In the genomic region with DNA sequence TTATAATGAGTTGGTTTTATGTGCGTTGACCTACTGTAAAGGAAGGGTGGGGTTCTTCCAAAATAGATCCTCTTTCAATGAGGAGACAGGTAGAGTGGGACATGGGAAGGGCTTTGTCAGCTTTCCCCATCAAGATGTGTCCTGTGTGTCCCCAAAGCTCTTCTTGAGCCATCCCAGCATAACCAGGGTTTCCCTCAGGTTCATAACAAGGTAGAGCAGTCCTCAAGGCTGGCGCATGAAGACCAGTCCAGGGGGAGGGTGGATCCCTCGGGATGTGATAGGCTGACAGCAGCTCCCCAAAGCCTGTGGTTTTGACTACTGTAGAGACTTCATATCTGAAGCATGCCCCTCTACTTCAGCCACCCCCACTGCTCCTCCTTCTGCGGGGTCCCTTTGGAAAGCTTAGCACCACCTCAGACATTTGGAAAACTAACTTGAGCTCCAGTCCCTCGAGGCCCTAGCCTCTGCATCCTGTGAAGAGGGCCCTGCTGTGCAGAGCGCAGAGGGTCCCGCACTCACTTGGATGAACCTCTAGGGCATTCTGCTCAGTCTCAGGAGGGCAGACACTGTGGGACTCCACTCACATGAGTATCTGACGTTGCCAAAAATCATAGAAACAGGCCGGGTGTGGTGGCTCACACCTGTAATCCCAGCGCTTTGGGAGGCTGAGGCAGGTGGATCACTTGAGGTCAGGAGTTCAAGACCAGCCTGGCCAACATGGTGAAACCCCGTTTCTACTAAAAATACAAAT, we compare ENCODE assay signal across 10 cellular contexts. TPM values are rescaled to one million over a fixed set of nuclear protein-coding genes. Genes with fewer than 3 reads are reported as not detected.
DNase-seq lines count a peak whose midpoint lies in the region; ATAC-seq, FAIRE-seq and TF ChIP-seq lines count a peak whose summit lies in the region.
"Had no signal": no experiment of that assay in that cellular context is flagged by ENCODE, and none has a peak within 500 bp of the region (broad histone marks: within the 10 kb centered on the region; RNA-seq: fewer than 3 reads in every experiment).

No MANE protein-coding gene starts in this region.

- H3K27me3 ChIP-seq in BLaER1: no peaks in the 10 kb centered on the region
- no peaks in the 10 kb centered on the region for H3K27me3 ChIP-seq in GM12878 (replicated peaks in 1 of 2; ENCODE audit: control insufficient read depth in 2 of 2, insufficient read depth in 2 of 2, low read length in 1 of 2)
- no peaks in the 10 kb centered on the region for H3K27me3 ChIP-seq in neutrophil

- peak; percentile 2 for ATAC-seq in HG02885 (IDR thresholded peaks at IDR 0.05; ENCODE audit: poor library complexity, unreplicated experiment)
- ATAC-seq in GM12878: no peak

- BruUV-seq in GM12878 (replicated peaks; lab: Mats Ljungman, UMichigan): no TSS peak

- TF ChIP-seq RAD21 in GM12878 (IDR thresholded peaks at IDR 0.05; ENCODE audit: insufficient read depth, low read depth, low read length): no peak

- peaks cover 90% of the 10 kb centered on the region for H3K4me1 ChIP-seq in BLaER1
- H3K4me1 ChIP-seq in GM12878 (ENCODE audit: control insufficient read depth, insufficient read depth, low read length): peaks cover 34% of the 10 kb centered on the region
- peaks cover 40 to 45% of the 10 kb centered on the region in 2 experiments for H3K4me1 ChIP-seq in neutrophil (ENCODE audit: control insufficient read depth in 1 of 2, insufficient read depth in 1 of 2, low read depth in 1 of 2, low read length in 1 of 2)

- CTCF ChIA-PET in GM12878 (lab: Yijun Ruan, JAX): interaction anchor here (0.6 to 4.3 kb wide), 39 partner anchors 9 to 559 kb away, joined by 3 to 112 read pairs (median 4); a partner anchor contains a TSS

- peaks cover 8% of the 10 kb centered on the region; the same call in 1 of the 2 replicates for H4K20me1 ChIP-seq in BLaER1
- no peaks in the 10 kb centered on the region for H4K20me1 ChIP-seq in GM12878 (ENCODE audit: control insufficient read depth, insufficient read depth)

- H3K9ac ChIP-seq in BLaER1 (no peak overlapping the region), GM12878 (ENCODE audit: control insufficient read depth, insufficient read depth, low read length) (peak overlapping the region; percentile 17)

- no peak for FAIRE-seq in GM12878 (lab: Jason Lieb, UNC)
- no peak for FAIRE-seq in H54 (lab: Jason Lieb, UNC)

- no peak for DNase-seq in GM12878 (ENCODE audit: low read depth, low spot score)
- no peak for DNase-seq in HK-2 (ENCODE audit: unreplicated experiment)
- DNase-seq in NCI-H2029 (lab: John Stamatoyannopoulos, UW): no peak
- DNase-seq in H54 (ENCODE audit: insufficient read length, low spot score): no peak
- no peak for DNase-seq in NCI-H1048 (lab: John Stamatoyannopoulos, UW)
- DNase-seq: NCI-H524 treated with DMSO at 0.1 percent for 48 hours had no signal

- in situ Hi-C loops in GM12878 (cut with MboI): loop anchor here (5.0 kb wide), 1 partner anchor 303 kb away; no protein-coding TSS in a partner anchor

- TF ChIP-seq CTCF in GM12878 (IDR thresholded peaks at IDR 0.05 in 2 of 3, conservative IDR thresholded peaks at IDR 0.05 in 1 of 3; ENCODE audit: control insufficient read depth in 2 of 3, extremely low read depth in 1 of 3, insufficient read depth in 1 of 3, low read depth in 3 of 3, low read length in 3 of 3) (no peak), neutrophil (IDR thresholded peaks at IDR 0.05) (no peak)

- POLR2A ChIA-PET in GM12878 (lab: Charles Lee): interaction anchor here (0.8 to 1.4 kb wide), 3 partner anchors 217 to 310 kb away, joined by 3 to 4 read pairs (median 3); no protein-coding TSS in a partner anchor

- H3K4me2 ChIP-seq in BLaER1 (peak overlapping the region; percentile 96), GM12878 (ENCODE audit: control insufficient read depth, insufficient read depth) (peak overlapping the region; percentile 41; the same call in 1 of the 2 replicates)

- intact Hi-C loops in GM12878 (cut with micrococcal nuclease; ENCODE audit: unreplicated experiment): loop anchor here (5.0 to 10.0 kb wide), 2 partner anchors 425 to 533 kb away; no protein-coding TSS in a partner anchor

- no peaks in the 10 kb centered on the region for H3K36me3 ChIP-seq in BLaER1
- H3K36me3 ChIP-seq in GM12878 (ENCODE audit: control insufficient read depth in 2 of 2, insufficient read depth in 2 of 2, low read length in 1 of 2): peaks cover 9 to 10% of the 10 kb centered on the region in 2 experiments; a peak in 3 of 4 replicates
- no peaks in the 10 kb centered on the region for H3K36me3 ChIP-seq in neutrophil

- WGBS in GM12878 (ENCODE audit: insufficient coverage, insufficient replicate concordance, low lambda C conversion rate, missing lambda C conversion rate): 52% methylated on average over 11 of the region's 11 CpGs

- RAD21 ChIA-PET in GM12878 (lab: Charles Lee; ENCODE audit: unreplicated experiment): interaction anchor here (0.6 to 5.1 kb wide), 19 partner anchors 9 to 427 kb away, joined by 3 to 75 read pairs (median 4); a partner anchor contains a TSS

- H3K27ac ChIP-seq in BLaER1 (no peak overlapping the region), GM12878 (ENCODE audit: control insufficient read depth, insufficient read depth) (peak overlapping the region; percentile 87), neutrophil (peak overlapping the region; percentile 84)
- H3K27ac ChIP-seq: C4-2B had no signal

- H3K4me3 ChIP-seq in BLaER1 (no peak overlapping the region), GM12878 (no peak overlapping the region; the same call in 1 of the 2 replicates), neutrophil (ENCODE audit: low read depth in 1 of 2, low read length in 1 of 2) (no peak overlapping the region)

- no peak for TF ChIP-seq POLR2A in GM12878 (IDR thresholded peaks at IDR 0.05; ENCODE audit: low read depth, low read length)
- TF ChIP-seq POLR2A in H54 (IDR thresholded peaks at IDR 0.05; ENCODE audit: low read depth, low read length): no peak

- SMC1A ChIA-PET in GM12878 (lab: Charles Lee; ENCODE audit: uncharacterized antibody, unreplicated experiment): interaction anchor here (0.6 to 8.2 kb wide), 27 partner anchors 9 to 333 kb away, joined by 3 to 115 read pairs (median 4); a partner anchor contains a TSS

- peaks cover 16% of the 10 kb centered on the region for H3K79me2 ChIP-seq in GM12878 (ENCODE audit: control insufficient read depth, insufficient read depth, low read length)

- no peaks in the 10 kb centered on the region for H3K9me3 ChIP-seq in BLaER1
- no peaks in the 10 kb centered on the region; the same call in 2 of the 3 replicates for H3K9me3 ChIP-seq in GM12878 (replicated peaks; ENCODE audit: control insufficient read depth, insufficient read depth, low read length)
- no peaks in the 10 kb centered on the region for H3K9me3 ChIP-seq in neutrophil

- no peak overlapping the region for H2AFZ ChIP-seq in GM12878 (ENCODE audit: control insufficient read depth, low read depth, low read length)

- TF ChIP-seq EP300 in GM12878 (IDR thresholded peaks at IDR 0.05; ENCODE audit: borderline replicate concordance in 1 of 2, control insufficient read depth in 1 of 2, low read depth in 2 of 2, low read length in 2 of 2): no peak

TF ChIP-seq in GM12878, 131 proteins besides CTCF, POLR2A, EP300 and RAD21 (continues in another document):
- TF ChIP-seq HDAC6 (IDR thresholded peaks at IDR 0.05; ENCODE audit: unreplicated experiment) (no peak), ZNF217 (IDR thresholded peaks at IDR 0.05) (no peak), IRF4 (IDR thresholded peaks at IDR 0.05; ENCODE audit: low read depth, low read length) (no peak), HCFC1 (IDR thresholded peaks at IDR 0.05; ENCODE audit: low read length) (no peak), SMARCA5 (IDR thresholded peaks at IDR 0.05) (no peak), CBFB (IDR thresholded peaks at IDR 0.05; ENCODE audit: low read depth) (no peak), BRCA1 (IDR thresholded peaks at IDR 0.05; ENCODE audit: low read depth, low read length) (no peak), SIX5 (IDR thresholded peaks at IDR 0.05; ENCODE audit: low read depth, low read length, severe bottlenecking) (no peak), KAT2A (conservative IDR thresholded peaks at IDR 0.05; ENCODE audit: control insufficient read depth, low read depth, low read length) (no peak), CBX5 (IDR thresholded peaks at IDR 0.05; ENCODE audit: low read depth) (no peak), SMAD1 (IDR thresholded peaks at IDR 0.05; ENCODE audit: low read depth, partially characterized antibody) (no peak)

RNA-seq across cellular contexts. Expression of a gene that starts 1.0 kb away (rescaled TPM):
- 12.9 and 13.9 TPM in 2 replicates for total RNA-seq in GM12878 (2013; cell fraction: nucleolus; rRNA removed)
- total RNA-seq in GM12878 (2014; rRNA removed) (3.7 and 4.5 TPM in 2 replicates), GM12878 (2014; rRNA removed; fragmentation: Illumina TruSeq; extraction: Trizol) (5.7 TPM in 2 replicates), GM12878 (2021) (5.7 and 6.2 TPM in 2 replicates)
- polyA plus RNA-seq in GM12878 (2011; ENCODE audit: low read depth): 4.4 TPM
- polyA plus RNA-seq in GM12878 (2011; rRNA removed) (9.7 and 12.6 TPM in 2 replicates), GM12878 (2014; fragmentation: Illumina TruSeq; extraction: Trizol) (7.9 and 8.3 TPM in 2 replicates), GM12878 (2014; fragmentation: Nextera tagmentation; extraction: Ambion mirVana) (1 to 10 TPM in 1 of 2 experiments, under 1 TPM in 1; 0.66 to 2.6 TPM), GM12878 (2014; rRNA removed) (6.0 and 7.0 TPM in 2 replicates), GM12878 (2016; fragmentation: Nextera tagmentation; extraction: Ambion mirVana) (1 to 10 TPM; 2.0 to 2.2 TPM)
- 4.6 and 5.5 TPM in 2 replicates for polyA plus RNA-seq in GM12878 (2011; cell fraction: cytosol; rRNA removed)
- 14.7 and 18.1 TPM in 2 replicates for polyA plus RNA-seq in GM12878 (2011; cell fraction: nucleus; rRNA removed)
- 5.3 and 7.0 TPM in 2 replicates for polyA plus RNA-seq in GM12878 (2012)
- 7.5 and 8.2 TPM in 2 replicates for polyA minus RNA-seq in GM12878 (2011; rRNA and poly(A)+ RNA removed)
- polyA minus RNA-seq in GM12878 (2011; cell fraction: cytosol; rRNA and poly(A)+ RNA removed): 2.6 and 3.2 TPM in 2 replicates
- 5.1 and 6.5 TPM in 2 replicates for polyA minus RNA-seq in GM12878 (2011; cell fraction: nucleus; rRNA and poly(A)+ RNA removed)
